ENCODE assay signal across 9 cellular contexts in genomic region chr19:13920940-13921744, GRCh38. TPM values are rescaled to one million over a fixed set of nuclear protein-coding genes. Genes with fewer than 3 reads are reported as not detected.
DNase-seq lines count a peak whose midpoint lies in the region; ATAC-seq, FAIRE-seq and TF ChIP-seq lines count a peak whose summit lies in the region.
"Had no signal": no experiment of that assay in that cellular context is flagged by ENCODE, and none has a peak within 500 bp of the region (broad histone marks: within the 10 kb centered on the region; RNA-seq: fewer than 3 reads in every experiment).

No MANE protein-coding gene starts in this region.

- no peak for TF ChIP-seq RAD21 in HepG2 (CRISPR knock-in tag; IDR thresholded peaks at IDR 0.05)

- H3K4me1 ChIP-seq in adipocyte (ENCODE audit: control insufficient read depth, insufficient read depth, low read length) (no peaks in the 10 kb centered on the region), HepG2 (ENCODE audit: insufficient read depth, low read length) (no peaks in the 10 kb centered on the region)
- H3K4me1 ChIP-seq: adrenal gland had no signal

- H3K79me2 ChIP-seq in HepG2 (ENCODE audit: insufficient read depth, low read length): no peaks in the 10 kb centered on the region

- DNase-seq in AG08395 (ENCODE audit: low spot score) (peak; percentile 62), GM12891 (ENCODE audit: insufficient read length, low spot score) (no peak), NCI-H526 (lab: John Stamatoyannopoulos, UW) (peak; percentile 33 to 56), adipocyte (ENCODE audit: low read depth) (peak; percentile 51), HepG2 (ENCODE audit: low spot score) (peak; percentile 57)

- no peaks in the 10 kb centered on the region for H4K20me1 ChIP-seq in HepG2 (ENCODE audit: insufficient read depth, low read length)

- TF ChIP-seq CTCF in HepG2 (CRISPR knock-in tag; IDR thresholded peaks at IDR 0.05): no peak

- H3K27ac ChIP-seq in HepG2 (ENCODE audit: extremely low read length, insufficient read depth, low read length): no peak overlapping the region
- H3K27ac ChIP-seq: adrenal gland had no signal

- H3K4me2 ChIP-seq in HepG2 (ENCODE audit: low read depth, low read length): no peak overlapping the region

- H3K36me3 ChIP-seq in adipocyte (ENCODE audit: control insufficient read depth, insufficient read depth, low read length, severe bottlenecking) (peaks cover 41% of the 10 kb centered on the region), HepG2 (replicated peaks in 1 of 2; ENCODE audit: control insufficient read depth in 1 of 2, insufficient read depth in 2 of 2, low read length in 2 of 2) (peaks cover 5 to 40% of the 10 kb centered on the region in 2 experiments; a peak in 3 of 5 replicates)

- FAIRE-seq in GM12891 (lab: Jason Lieb, UNC) (peak; percentile 94), HepG2 (lab: Jason Lieb, UNC) (peak; percentile 70)

- H3K4me3 ChIP-seq in adipocyte (ENCODE audit: low read length) (no peak overlapping the region), HepG2 (replicated peaks in 1 of 3; ENCODE audit: insufficient read depth in 1 of 3, low read depth in 2 of 3, low read length in 3 of 3) (no peak overlapping the region)
- H3K4me3 ChIP-seq: adrenal gland had no signal

- no peaks in the 10 kb centered on the region for H3K27me3 ChIP-seq in adipocyte (replicated peaks; ENCODE audit: control insufficient read depth, insufficient read depth, low read length)
- no peaks in the 10 kb centered on the region for H3K27me3 ChIP-seq in HepG2 (ENCODE audit: control insufficient read depth in 1 of 2, insufficient read depth in 2 of 2, low read length in 2 of 2)
- H3K27me3 ChIP-seq: adrenal gland had no signal

- CTCF ChIA-PET in HepG2 (lab: Yijun Ruan, JAX; ENCODE audit: low intra/inter-chr PET ratio, low total read pairs): no interaction called here

- H3K9ac ChIP-seq in adipocyte (ENCODE audit: low read length) (no peak overlapping the region), HepG2 (ENCODE audit: insufficient read depth, low read depth, low read length) (no peak overlapping the region)

- intact Hi-C loops in HepG2 (cut with micrococcal nuclease; ENCODE audit: unreplicated experiment): no loop called here

- H2AFZ ChIP-seq in HepG2 (ENCODE audit: low read length): no peak overlapping the region

- H3K9me3 ChIP-seq in adipocyte (ENCODE audit: control insufficient read depth, low read length) (no peaks in the 10 kb centered on the region), HepG2 (ENCODE audit: low read length) (peaks cover 5% of the 10 kb centered on the region; the same call in 1 of the 2 replicates)
- H3K9me3 ChIP-seq: adrenal gland had no signal

- POLR2A ChIA-PET in HepG2 (lab: Yijun Ruan, JAX): interaction anchor here (0.9 to 1.1 kb wide), 2 partner anchors 12 to 14 kb away, joined by 3 to 4 read pairs; no protein-coding TSS in a partner anchor

- ATAC-seq in HepG2 (peak; percentile 78), GM18858 (IDR thresholded peaks at IDR 0.05; ENCODE audit: unreplicated experiment) (no peak), HG02840 (IDR thresholded peaks at IDR 0.05; ENCODE audit: low FRiP score, unreplicated experiment) (no peak), GM21529 (IDR thresholded peaks at IDR 0.05; ENCODE audit: unreplicated experiment) (no peak)

- no peak for TF ChIP-seq POLR2A in GM12891 (IDR thresholded peaks at IDR 0.05; ENCODE audit: low read depth, low read length)
- no peak for TF ChIP-seq POLR2A in HepG2 (IDR thresholded peaks at IDR 0.05; ENCODE audit: insufficient read depth in 1 of 2, low read depth in 2 of 2, low read length in 2 of 2)

- WGBS in HepG2 (ENCODE audit: low lambda C conversion rate): no CpG with 5 or more reads among the region's 2 CpGs

- in situ Hi-C loops in HepG2 (cut with HindIII; ENCODE audit: extremely low pct_ligation_motif_present, low pct_unique_long_range_greater_than_20kb): no loop called here

- TF ChIP-seq EP300 in HepG2 (IDR thresholded peaks at IDR 0.05; ENCODE audit: low read depth in 2 of 2, low read length in 2 of 2) (no peak), HepG2 (CRISPR knock-in tag; IDR thresholded peaks at IDR 0.05; ENCODE audit: borderline replicate concordance) (no peak)

- no TSS peak for BruUV-seq in HepG2 (replicated peaks; lab: Mats Ljungman, UMichigan)

RNA-seq across cellular contexts. Expression of gene CC2D1A, which starts 15.1 kb away (rescaled TPM):
- 11.5 TPM for polyA plus RNA-seq in GM12891 (2012; ENCODE audit: low read depth, missing spikeins)
- total RNA-seq in HepG2 (2016; rRNA removed; fragmentation: Illumina TruSeq; extraction: Trizol): 6.4 and 9.7 TPM in 2 replicates
- total RNA-seq in HepG2 (2016; cell fraction: cytosol; rRNA removed; fragmentation: Illumina TruSeq; extraction: Trizol; ENCODE audit: low read depth): 5.0 and 5.7 TPM in 2 replicates
- 4.7 and 10.2 TPM in 2 replicates for total RNA-seq in HepG2 (2016; cell fraction: insoluble cytoplasmic fraction; rRNA removed; fragmentation: Illumina TruSeq; extraction: Trizol)
- total RNA-seq in HepG2 (2016; cell fraction: membrane; rRNA removed; fragmentation: Illumina TruSeq; extraction: Trizol): 5.3 and 5.8 TPM in 2 replicates
- 9.4 and 12.9 TPM in 2 replicates for total RNA-seq in HepG2 (2016; cell fraction: nucleus; rRNA removed; fragmentation: Illumina TruSeq; extraction: Trizol)
- 11.5 and 17.0 TPM in 2 replicates for polyA plus RNA-seq in HepG2 (2011; rRNA removed)
- polyA plus RNA-seq in HepG2 (2011; cell fraction: cytosol; rRNA removed): 4.6 and 5.8 TPM in 2 replicates
- polyA plus RNA-seq in HepG2 (2011; cell fraction: nucleus; rRNA removed): 100 and 116 TPM in 2 replicates
- 16.4 and 23.4 TPM in 2 replicates for polyA plus RNA-seq in HepG2 (2012)
- 1.2 and 1.8 TPM in 2 replicates for polyA plus RNA-seq in HepG2 (2016; cell fraction: cytosol; fragmentation: Illumina TruSeq; extraction: Trizol; ENCODE audit: low read depth)
- polyA plus RNA-seq in HepG2 (2016; cell fraction: insoluble cytoplasmic fraction; fragmentation: Illumina TruSeq; extraction: Trizol; ENCODE audit: low read depth): 9.0 and 11.9 TPM in 2 replicates
- polyA plus RNA-seq in HepG2 (2016; cell fraction: membrane; fragmentation: Illumina TruSeq; extraction: Trizol; ENCODE audit: low read depth): 2.8 and 3.2 TPM in 2 replicates
- polyA plus RNA-seq in HepG2 (2016; cell fraction: nucleus; fragmentation: Illumina TruSeq; extraction: Trizol; ENCODE audit: insufficient read depth, low read depth): 55.9 and 56.2 TPM in 2 replicates
- 13.2 and 19.3 TPM in 2 replicates for polyA minus RNA-seq in HepG2 (2011; rRNA and poly(A)+ RNA removed; ENCODE audit: low replicate concordance)
- 4.7 and 6.5 TPM in 2 replicates for polyA minus RNA-seq in HepG2 (2011; cell fraction: cytosol; rRNA and poly(A)+ RNA removed)
- polyA minus RNA-seq in HepG2 (2011; cell fraction: nucleus; rRNA and poly(A)+ RNA removed): 20.1 and 21.6 TPM in 2 replicates

RNA-seq across cellular contexts. Expression of gene BRME1, which starts 15.2 kb away (rescaled TPM):
- polyA plus RNA-seq in GM12891 (2012; ENCODE audit: low read depth, missing spikeins): 0.56 TPM
- total RNA-seq in HepG2 (2016; rRNA removed; fragmentation: Illumina TruSeq; extraction: Trizol): 0.84 and 1.5 TPM in 2 replicates
- 0.35 and 0.40 TPM in 2 replicates for total RNA-seq in HepG2 (2016; cell fraction: cytosol; rRNA removed; fragmentation: Illumina TruSeq; extraction: Trizol; ENCODE audit: low read depth)
- total RNA-seq in HepG2 (2016; cell fraction: insoluble cytoplasmic fraction; rRNA removed; fragmentation: Illumina TruSeq; extraction: Trizol): 1.1 TPM in 2 replicates
- total RNA-seq in HepG2 (2016; cell fraction: membrane; rRNA removed; fragmentation: Illumina TruSeq; extraction: Trizol): 0.25 and 0.69 TPM in 2 replicates
- total RNA-seq in HepG2 (2016; cell fraction: nucleus; rRNA removed; fragmentation: Illumina TruSeq; extraction: Trizol): 1.2 and 1.3 TPM in 2 replicates
- polyA plus RNA-seq in HepG2 (2011; rRNA removed): 0.74 and 0.91 TPM in 2 replicates
- 0.55 and 0.72 TPM in 2 replicates for polyA plus RNA-seq in HepG2 (2011; cell fraction: cytosol; rRNA removed)
- polyA plus RNA-seq in HepG2 (2011; cell fraction: nucleus; rRNA removed): 5.7 and 8.2 TPM in 2 replicates
- 1.3 and 1.8 TPM in 2 replicates for polyA plus RNA-seq in HepG2 (2012)
- polyA plus RNA-seq in HepG2 (2016; cell fraction: cytosol; fragmentation: Illumina TruSeq; extraction: Trizol; ENCODE audit: low read depth): 0.09 TPM in 1 of 2 replicates, not detected in the other
- 1.1 and 1.8 TPM in 2 replicates for polyA plus RNA-seq in HepG2 (2016; cell fraction: insoluble cytoplasmic fraction; fragmentation: Illumina TruSeq; extraction: Trizol; ENCODE audit: low read depth)
- polyA plus RNA-seq in HepG2 (2016; cell fraction: membrane; fragmentation: Illumina TruSeq; extraction: Trizol; ENCODE audit: low read depth): 0.23 and 0.31 TPM in 2 replicates
- polyA plus RNA-seq in HepG2 (2016; cell fraction: nucleus; fragmentation: Illumina TruSeq; extraction: Trizol; ENCODE audit: insufficient read depth, low read depth): 5.8 and 5.9 TPM in 2 replicates
- polyA minus RNA-seq in HepG2 (2011; rRNA and poly(A)+ RNA removed; ENCODE audit: low replicate concordance): 1.2 and 5.8 TPM in 2 replicates
- polyA minus RNA-seq in HepG2 (2011; cell fraction: cytosol; rRNA and poly(A)+ RNA removed): 1.3 TPM in 1 of 2 replicates, not detected in the other
- polyA minus RNA-seq in HepG2 (2011; cell fraction: nucleus; rRNA and poly(A)+ RNA removed): 2.2 and 2.4 TPM in 2 replicates

RNA-seq across cellular contexts. Expression of gene PODNL1, which starts 17.1 kb away (rescaled TPM):
- 0.08 TPM for polyA plus RNA-seq in GM12891 (2012; ENCODE audit: low read depth, missing spikeins)
- total RNA-seq in HepG2 (2016; rRNA removed; fragmentation: Illumina TruSeq; extraction: Trizol): not detected in 2 replicates
- not detected in 2 replicates for total RNA-seq in HepG2 (2016; cell fraction: cytosol; rRNA removed; fragmentation: Illumina TruSeq; extraction: Trizol; ENCODE audit: low read depth)
- not detected in 2 replicates for total RNA-seq in HepG2 (2016; cell fraction: insoluble cytoplasmic fraction; rRNA removed; fragmentation: Illumina TruSeq; extraction: Trizol)
- 0.17 TPM in 1 of 2 replicates, not detected in the other for total RNA-seq in HepG2 (2016; cell fraction: membrane; rRNA removed; fragmentation: Illumina TruSeq; extraction: Trizol)
- total RNA-seq in HepG2 (2016; cell fraction: nucleus; rRNA removed; fragmentation: Illumina TruSeq; extraction: Trizol): not detected in 2 replicates
- polyA plus RNA-seq in HepG2 (2011; rRNA removed): 0.18 TPM in 1 of 2 replicates, not detected in the other
- polyA plus RNA-seq in HepG2 (2011; cell fraction: cytosol; rRNA removed): 0.15 TPM in 1 of 2 replicates, not detected in the other
- polyA plus RNA-seq in HepG2 (2011; cell fraction: nucleus; rRNA removed): 0.26 TPM in 2 replicates
- 0.19 and 0.24 TPM in 2 replicates for polyA plus RNA-seq in HepG2 (2012)
- not detected in 2 replicates for polyA plus RNA-seq in HepG2 (2016; cell fraction: cytosol; fragmentation: Illumina TruSeq; extraction: Trizol; ENCODE audit: low read depth)
- polyA plus RNA-seq in HepG2 (2016; cell fraction: insoluble cytoplasmic fraction; fragmentation: Illumina TruSeq; extraction: Trizol; ENCODE audit: low read depth): not detected in 2 replicates
- polyA plus RNA-seq in HepG2 (2016; cell fraction: membrane; fragmentation: Illumina TruSeq; extraction: Trizol; ENCODE audit: low read depth): not detected in 2 replicates
- not detected in 2 replicates for polyA plus RNA-seq in HepG2 (2016; cell fraction: nucleus; fragmentation: Illumina TruSeq; extraction: Trizol; ENCODE audit: insufficient read depth, low read depth)
- polyA minus RNA-seq in HepG2 (2011; rRNA and poly(A)+ RNA removed; ENCODE audit: low replicate concordance): 0.54 TPM in 1 of 2 replicates, not detected in the other
- polyA minus RNA-seq in HepG2 (2011; cell fraction: cytosol; rRNA and poly(A)+ RNA removed): not detected in 2 replicates
- polyA minus RNA-seq in HepG2 (2011; cell fraction: nucleus; rRNA and poly(A)+ RNA removed): not detected in 2 replicates

RNA-seq across cellular contexts. Expression of gene DCAF15, which starts 31.2 kb away (rescaled TPM):
- 30.0 TPM for polyA plus RNA-seq in GM12891 (2012; ENCODE audit: low read depth, missing spikeins)
- total RNA-seq in HepG2 (2016; rRNA removed; fragmentation: Illumina TruSeq; extraction: Trizol): 8.5 and 14.0 TPM in 2 replicates
- total RNA-seq in HepG2 (2016; cell fraction: cytosol; rRNA removed; fragmentation: Illumina TruSeq; extraction: Trizol; ENCODE audit: low read depth): 11.3 and 12.1 TPM in 2 replicates
- 7.3 and 14.2 TPM in 2 replicates for total RNA-seq in HepG2 (2016; cell fraction: insoluble cytoplasmic fraction; rRNA removed; fragmentation: Illumina TruSeq; extraction: Trizol)
- 13.3 and 15.4 TPM in 2 replicates for total RNA-seq in HepG2 (2016; cell fraction: membrane; rRNA removed; fragmentation: Illumina TruSeq; extraction: Trizol)
- total RNA-seq in HepG2 (2016; cell fraction: nucleus; rRNA removed; fragmentation: Illumina TruSeq; extraction: Trizol): 12.9 and 17.6 TPM in 2 replicates
- 13.5 and 13.6 TPM in 2 replicates for polyA plus RNA-seq in HepG2 (2011; rRNA removed)
- 5.9 and 10.2 TPM in 2 replicates for polyA plus RNA-seq in HepG2 (2011; cell fraction: cytosol; rRNA removed)
- polyA plus RNA-seq in HepG2 (2011; cell fraction: nucleus; rRNA removed): 69.0 and 111 TPM in 2 replicates
- polyA plus RNA-seq in HepG2 (2012): 9.5 and 10.5 TPM in 2 replicates
- polyA plus RNA-seq in HepG2 (2016; cell fraction: cytosol; fragmentation: Illumina TruSeq; extraction: Trizol; ENCODE audit: low read depth): 8.3 and 9.9 TPM in 2 replicates
- polyA plus RNA-seq in HepG2 (2016; cell fraction: insoluble cytoplasmic fraction; fragmentation: Illumina TruSeq; extraction: Trizol; ENCODE audit: low read depth): 15.3 and 20.8 TPM in 2 replicates
- 8.6 TPM in 2 replicates for polyA plus RNA-seq in HepG2 (2016; cell fraction: membrane; fragmentation: Illumina TruSeq; extraction: Trizol; ENCODE audit: low read depth)
- 52.7 and 54.2 TPM in 2 replicates for polyA plus RNA-seq in HepG2 (2016; cell fraction: nucleus; fragmentation: Illumina TruSeq; extraction: Trizol; ENCODE audit: insufficient read depth, low read depth)
- polyA minus RNA-seq in HepG2 (2011; rRNA and poly(A)+ RNA removed; ENCODE audit: low replicate concordance): 18.8 and 26.1 TPM in 2 replicates
- 6.5 and 8.8 TPM in 2 replicates for polyA minus RNA-seq in HepG2 (2011; cell fraction: cytosol; rRNA and poly(A)+ RNA removed)
- polyA minus RNA-seq in HepG2 (2011; cell fraction: nucleus; rRNA and poly(A)+ RNA removed): 12.1 and 15.6 TPM in 2 replicates

RNA-seq across cellular contexts. Expression of gene NANOS3, which starts 44.2 kb away (rescaled TPM):
- 2.0 TPM for polyA plus RNA-seq in GM12891 (2012; ENCODE audit: low read depth, missing spikeins)
- total RNA-seq in HepG2 (2016; rRNA removed; fragmentation: Illumina TruSeq; extraction: Trizol): not detected in 2 replicates
- not detected in 2 replicates for total RNA-seq in HepG2 (2016; cell fraction: cytosol; rRNA removed; fragmentation: Illumina TruSeq; extraction: Trizol; ENCODE audit: low read depth)
- not detected in 2 replicates for total RNA-seq in HepG2 (2016; cell fraction: insoluble cytoplasmic fraction; rRNA removed; fragmentation: Illumina TruSeq; extraction: Trizol)
- total RNA-seq in HepG2 (2016; cell fraction: membrane; rRNA removed; fragmentation: Illumina TruSeq; extraction: Trizol): not detected in 2 replicates
- total RNA-seq in HepG2 (2016; cell fraction: nucleus; rRNA removed; fragmentation: Illumina TruSeq; extraction: Trizol): not detected in 2 replicates
- polyA plus RNA-seq in HepG2 (2011; rRNA removed): 0.21 TPM in 1 of 2 replicates, not detected in the other
- polyA plus RNA-seq in HepG2 (2011; cell fraction: cytosol; rRNA removed): not detected in 2 replicates
- 1.1 and 1.8 TPM in 2 replicates for polyA plus RNA-seq in HepG2 (2011; cell fraction: nucleus; rRNA removed)
- 1.1 TPM in 1 of 2 replicates, not detected in the other for polyA plus RNA-seq in HepG2 (2012)
- not detected in 2 replicates for polyA plus RNA-seq in HepG2 (2016; cell fraction: cytosol; fragmentation: Illumina TruSeq; extraction: Trizol; ENCODE audit: low read depth)
- not detected in 2 replicates for polyA plus RNA-seq in HepG2 (2016; cell fraction: insoluble cytoplasmic fraction; fragmentation: Illumina TruSeq; extraction: Trizol; ENCODE audit: low read depth)
- not detected in 2 replicates for polyA plus RNA-seq in HepG2 (2016; cell fraction: membrane; fragmentation: Illumina TruSeq; extraction: Trizol; ENCODE audit: low read depth)
- not detected in 2 replicates for polyA plus RNA-seq in HepG2 (2016; cell fraction: nucleus; fragmentation: Illumina TruSeq; extraction: Trizol; ENCODE audit: insufficient read depth, low read depth)
- not detected in 2 replicates for polyA minus RNA-seq in HepG2 (2011; rRNA and poly(A)+ RNA removed; ENCODE audit: low replicate concordance)
- not detected in 2 replicates for polyA minus RNA-seq in HepG2 (2011; cell fraction: cytosol; rRNA and poly(A)+ RNA removed)
- polyA minus RNA-seq in HepG2 (2011; cell fraction: nucleus; rRNA and poly(A)+ RNA removed): not detected in 2 replicates
